8 cellular contexts compared by ENCODE assay signal in genomic region chr19:3367572-3368440, GRCh38. TPM values are rescaled to one million over a fixed set of nuclear protein-coding genes. Genes with fewer than 3 reads are reported as not detected.
DNase-seq lines count a peak whose midpoint lies in the region; TF ChIP-seq lines count a peak whose summit lies in the region.

No MANE protein-coding gene starts in this region.

- H3K4me1 Mint-ChIP-seq in activated CD4-positive, alpha-beta T cell treated with anti-CD3 and anti-CD28 coated beads, Interleukin-2, amount 10 ng/mL, durations not matched to agents 7 days and 5 days = peaks cover 20% of the 10 kb centered on the region
- H3K4me1 Mint-ChIP-seq in type B pancreatic cell (ENCODE audit: unreplicated experiment) = peaks cover 21% of the 10 kb centered on the region

- CTCF ChIA-PET in activated CD4-positive, alpha-beta T cell treated with anti-CD3 and anti-CD28 coated beads, Interleukin-2, amount 10 ng/mL, durations not matched to agents 7 days and 5 days (lab: Charles Lee) = no interaction called here

- peaks cover 26% of the 10 kb centered on the region for H3K27me3 Mint-ChIP-seq in activated CD4-positive, alpha-beta T cell treated with anti-CD3 and anti-CD28 coated beads, Interleukin-2, amount 10 ng/mL, durations not matched to agents 7 days and 5 days
- H3K27me3 Mint-ChIP-seq in type B pancreatic cell = peaks cover 83% of the 10 kb centered on the region

- no peak for TF ChIP-seq CTCF in type B pancreatic cell (conservative IDR thresholded peaks at IDR 0.05)

- H3K9ac ChIP-seq in adipocyte (ENCODE audit: low read length) = peak overlapping the region; percentile 99

- H3K9me3 Mint-ChIP-seq in activated CD4-positive, alpha-beta T cell treated with anti-CD3 and anti-CD28 coated beads, Interleukin-2, amount 10 ng/mL, durations not matched to agents 7 days and 5 days = no peaks in the 10 kb centered on the region
- no peaks in the 10 kb centered on the region for H3K9me3 Mint-ChIP-seq in type B pancreatic cell

- POLR2A ChIA-PET in activated CD4-positive, alpha-beta T cell treated with anti-CD3 and anti-CD28 coated beads, Interleukin-2, amount 10 ng/mL, durations not matched to agents 7 days and 5 days (lab: Charles Lee) = no interaction called here

- no peaks in the 10 kb centered on the region for H3K36me3 ChIP-seq in adipocyte (ENCODE audit: control insufficient read depth, insufficient read depth, low read length, severe bottlenecking)

- H3K27ac Mint-ChIP-seq in activated CD4-positive, alpha-beta T cell treated with anti-CD3 and anti-CD28 coated beads, Interleukin-2, amount 10 ng/mL, durations not matched to agents 7 days and 5 days = no peak overlapping the region
- H3K27ac Mint-ChIP-seq in type B pancreatic cell = no peak overlapping the region

- peaks cover 42% of the 10 kb centered on the region for H3K4me1 ChIP-seq in adipocyte (ENCODE audit: control insufficient read depth, insufficient read depth, low read length)

- H3K4me3 Mint-ChIP-seq in activated CD4-positive, alpha-beta T cell treated with anti-CD3 and anti-CD28 coated beads, Interleukin-2, amount 10 ng/mL, durations not matched to agents 7 days and 5 days = peak overlapping the region; percentile 41
- H3K4me3 Mint-ChIP-seq in type B pancreatic cell = peak overlapping the region; percentile 79

- H3K27ac ChIP-seq in layer of hippocampus (ENCODE audit: low read depth, low read length) = peak overlapping the region; percentile 72

- no peak for DNase-seq in activated CD4-positive, alpha-beta T cell treated with anti-CD3 and anti-CD28 coated beads, Interleukin-2, amount 10 ng/mL, durations not matched to agents 7 days and 5 days
- no peak for DNase-seq in activated CD4-positive, alpha-beta T cell treated with anti-CD3 and anti-CD28 coated beads, Interleukin-2, amount 50 U/mL, for 48 hours
- DNase-seq in adipocyte (ENCODE audit: low read depth) (no peak), type B pancreatic cell (ENCODE audit: extremely low spot score, unreplicated experiment) (no peak), GM19238 (ENCODE audit: insufficient read length, low spot score) (no peak), activated gamma-delta T cell (lab: John Stamatoyannopoulos, UW) (no peak)
- DNase-seq in stimulated activated CD4-positive, alpha-beta T cell treated with anti-CD3 and anti-CD28 coated beads, Interleukin-4, amount 100 ng/mL, for 24 hours = no peak

- H3K27me3 ChIP-seq in adipocyte (replicated peaks; ENCODE audit: control insufficient read depth, insufficient read depth, low read length) = no peaks in the 10 kb centered on the region
- H3K27me3 ChIP-seq in layer of hippocampus (ENCODE audit: control insufficient read depth, insufficient read depth, low read length) = no peaks in the 10 kb centered on the region

- peak overlapping the region; percentile 93 for H3K4me3 ChIP-seq in adipocyte (ENCODE audit: low read length)

- no peaks in the 10 kb centered on the region for H3K36me3 Mint-ChIP-seq in activated CD4-positive, alpha-beta T cell treated with anti-CD3 and anti-CD28 coated beads, Interleukin-2, amount 10 ng/mL, durations not matched to agents 7 days and 5 days (ENCODE audit: low read depth)
- no peaks in the 10 kb centered on the region for H3K36me3 Mint-ChIP-seq in type B pancreatic cell

- no peaks in the 10 kb centered on the region for H3K9me3 ChIP-seq in adipocyte (ENCODE audit: control insufficient read depth, low read length)

RNA-seq across cellular contexts. Expression of gene NFIC, which starts 1.4 kb away (rescaled TPM):
- 10 to 100 TPM; 14.2 TPM for total RNA-seq in activated CD4-positive, alpha-beta T cell treated with anti-CD3 and anti-CD28 coated beads, Interleukin-2, amount 10 ng/mL, durations not matched to agents 7 days and 5 days
- 12.5 and 17.8 TPM in 2 replicates for total RNA-seq in type B pancreatic cell (ENCODE audit: low replicate concordance)
